In genomic region chr2:151826737-151827157, GRCh38 we compare ENCODE assay signal across 8 cellular contexts. TPM values are rescaled to one million over a fixed set of nuclear protein-coding genes. Genes with fewer than 3 reads are reported as not detected.
DNase-seq lines count a peak whose midpoint lies in the region; ATAC-seq and TF ChIP-seq lines count a peak whose summit lies in the region.

No MANE protein-coding gene starts in this region.

- peaks cover 47% of the 10 kb centered on the region for H3K4me1 Mint-ChIP-seq in activated CD4-positive, alpha-beta T cell treated with anti-CD3 and anti-CD28 coated beads, Interleukin-2, amount 10 ng/mL, durations not matched to agents 7 days and 5 days

- H3K4me1 ChIP-seq in SJSA1 (replicated peaks) (peaks cover 10% of the 10 kb centered on the region), esophagus squamous epithelium (peaks cover 6 to 59% (median 24%) of the 10 kb centered on the region in 3 donors), rectal smooth muscle tissue (ENCODE audit: control insufficient read depth, insufficient read depth, low read length) (peaks cover 10% of the 10 kb centered on the region)

- CTCF ChIA-PET in activated CD4-positive, alpha-beta T cell treated with anti-CD3 and anti-CD28 coated beads, Interleukin-2, amount 10 ng/mL, durations not matched to agents 7 days and 5 days (lab: Charles Lee), result interaction anchor here (0.5 kb wide), 1 partner anchor 912 kb away, joined by 4 read pairs; no protein-coding TSS in a partner anchor
- CTCF ChIA-PET in HEK293T (lab: Yijun Ruan, JAX), result interaction anchor here (0.6 to 1.7 kb wide), 3 partner anchors 10 to 200 kb away, joined by 3 to 4 read pairs (median 3); no protein-coding TSS in a partner anchor

- intact Hi-C loops in esophagus squamous epithelium (cut with DNase I), result no loop called here

- TF ChIP-seq POLR2A in esophagus squamous epithelium (IDR thresholded peaks at IDR 0.05), result no peak

- no peaks in the 10 kb centered on the region for H3K9me3 Mint-ChIP-seq in activated CD4-positive, alpha-beta T cell treated with anti-CD3 and anti-CD28 coated beads, Interleukin-2, amount 10 ng/mL, durations not matched to agents 7 days and 5 days

- no peaks in the 10 kb centered on the region for H3K27me3 ChIP-seq in SJSA1 (replicated peaks)
- no peaks in the 10 kb centered on the region for H3K27me3 ChIP-seq in esophagus squamous epithelium
- no peaks in the 10 kb centered on the region for H3K27me3 ChIP-seq in rectal smooth muscle tissue (ENCODE audit: control insufficient read depth, insufficient read depth, low read length)

- no peak overlapping the region; the same call in 1 of the 2 replicates for H3K27ac ChIP-seq in SJSA1
- peak overlapping the region in 2 of 4 donors; percentile 91 for H3K27ac ChIP-seq in esophagus squamous epithelium
- H3K27ac ChIP-seq in rectal smooth muscle tissue (ENCODE audit: low read depth, low read length), result no peak overlapping the region

- H3K36me3 ChIP-seq in SJSA1 (peaks cover 7% of the 10 kb centered on the region), esophagus squamous epithelium (no peaks in the 10 kb centered on the region), rectal smooth muscle tissue (ENCODE audit: control insufficient read depth, insufficient read depth, low read length) (no peaks in the 10 kb centered on the region)

- ATAC-seq in HG03108 (IDR thresholded peaks at IDR 0.05; ENCODE audit: unreplicated experiment), result no peak
- no peak for ATAC-seq in HG03280 (IDR thresholded peaks at IDR 0.05; ENCODE audit: unreplicated experiment)

- H3K27me3 Mint-ChIP-seq in activated CD4-positive, alpha-beta T cell treated with anti-CD3 and anti-CD28 coated beads, Interleukin-2, amount 10 ng/mL, durations not matched to agents 7 days and 5 days, result no peaks in the 10 kb centered on the region

- H3K4me3 ChIP-seq in SJSA1 (peak overlapping the region; percentile 83), esophagus squamous epithelium (peak overlapping the region; percentile 66 to 93 (median 80)), rectal smooth muscle tissue (ENCODE audit: low read length) (peak overlapping the region; percentile 99)

- no peaks in the 10 kb centered on the region for H3K9me3 ChIP-seq in SJSA1 (replicated peaks)
- H3K9me3 ChIP-seq in esophagus squamous epithelium, result no peaks in the 10 kb centered on the region

- peak; percentile 9 for DNase-seq in activated CD4-positive, alpha-beta T cell treated with anti-CD3 and anti-CD28 coated beads, Interleukin-2, amount 10 ng/mL, durations not matched to agents 7 days and 5 days
- DNase-seq in activated CD4-positive, alpha-beta T cell treated with anti-CD3 and anti-CD28 coated beads for 48 hours, result no peak
- DNase-seq in SJSA1 (ENCODE audit: low read depth in 1 of 2, low spot score in 2 of 2) (no peak), esophagus squamous epithelium (lab: John Stamatoyannopoulos, UW) (no peak), HEK293T (ENCODE audit: extremely low spot score) (no peak)

- POLR2A ChIA-PET in activated CD4-positive, alpha-beta T cell treated with anti-CD3 and anti-CD28 coated beads, Interleukin-2, amount 10 ng/mL, durations not matched to agents 7 days and 5 days (lab: Charles Lee), result no interaction called here
- POLR2A ChIA-PET in HEK293T (lab: Yijun Ruan, JAX), result no interaction called here

- H3K36me3 Mint-ChIP-seq in activated CD4-positive, alpha-beta T cell treated with anti-CD3 and anti-CD28 coated beads, Interleukin-2, amount 10 ng/mL, durations not matched to agents 7 days and 5 days (ENCODE audit: low read depth), result peaks cover 9% of the 10 kb centered on the region

- WGBS in esophagus squamous epithelium, 2 donors, result 20 to 34% methylated on average over 6 of the region's 6 CpGs

- H3K4me3 Mint-ChIP-seq in activated CD4-positive, alpha-beta T cell treated with anti-CD3 and anti-CD28 coated beads, Interleukin-2, amount 10 ng/mL, durations not matched to agents 7 days and 5 days, result peak overlapping the region; percentile 97

- TF ChIP-seq CTCF in esophagus squamous epithelium (IDR thresholded peaks at IDR 0.05), result no peak

- no peak overlapping the region for H3K9ac ChIP-seq in rectal smooth muscle tissue (ENCODE audit: low read length)

- H3K27ac Mint-ChIP-seq in activated CD4-positive, alpha-beta T cell treated with anti-CD3 and anti-CD28 coated beads, Interleukin-2, amount 10 ng/mL, durations not matched to agents 7 days and 5 days, result peak overlapping the region; percentile 88

TF ChIP-seq in HEK293T, 16 proteins besides CTCF, POLR2A, EP300 and RAD21:
- TF ChIP-seq PKNOX1 (IDR thresholded peaks at IDR 0.05), result no peak
- no peak for TF ChIP-seq ARNT (IDR thresholded peaks at IDR 0.05)
- no peak for TF ChIP-seq CTBP1 (IDR thresholded peaks at IDR 0.05; ENCODE audit: borderline replicate concordance)
- no peak for TF ChIP-seq TARDBP (IDR thresholded peaks at IDR 0.05)
- TF ChIP-seq ELF4 (IDR thresholded peaks at IDR 0.05), result no peak
- no peak for TF ChIP-seq SUZ12 (IDR thresholded peaks at IDR 0.05)
- TF ChIP-seq BHLHE40 (IDR thresholded peaks at IDR 0.05; ENCODE audit: borderline replicate concordance), result no peak
- no peak for TF ChIP-seq SP1 (IDR thresholded peaks at IDR 0.05)
- TF ChIP-seq FOXK2 (IDR thresholded peaks at IDR 0.05), result no peak
- TF ChIP-seq L3MBTL2 (conservative IDR thresholded peaks at IDR 0.05), result no peak
- no peak for TF ChIP-seq HDGF (IDR thresholded peaks at IDR 0.05; ENCODE audit: borderline replicate concordance)
- TF ChIP-seq LEF1 (IDR thresholded peaks at IDR 0.05; ENCODE audit: borderline replicate concordance), result no peak
- no peak for TF ChIP-seq FOXA1 (IDR thresholded peaks at IDR 0.05)
- no peak for TF ChIP-seq NFRKB (IDR thresholded peaks at IDR 0.05)

RNA-seq across cellular contexts. Expression of gene ARL5A, which starts 1.5 kb away (rescaled TPM):
- 10 to 100 TPM; 47.4 to 49.0 TPM for total RNA-seq in activated CD4-positive, alpha-beta T cell treated with anti-CD3 and anti-CD28 coated beads, Interleukin-2, amount 10 ng/mL, durations not matched to agents 7 days and 5 days
- total RNA-seq in SJSA1 (2014; rRNA removed; shearing (Covaris generic)), result 68.9 and 83.5 TPM in 2 replicates
- 10 to 100 TPM; 41.8 to 81.5 (median 47.2) TPM for total RNA-seq in esophagus squamous epithelium
